In genomic region chr17:12800855-12801365, GRCh38 we compare ENCODE assay signal across 1 cellular context.
TF ChIP-seq lines count a peak whose summit lies in the region.

No MANE protein-coding gene starts in this region.

TF ChIP-seq in endothelial cell of umbilical vein, 7 proteins besides CTCF, POLR2A, EP300 and RAD21:
- no peak for TF ChIP-seq MAX (IDR thresholded peaks at IDR 0.05; ENCODE audit: insufficient read depth, insufficient read length)
- TF ChIP-seq MYC (IDR thresholded peaks at IDR 0.05; ENCODE audit: low read depth, low read length) = no peak
- no peak for TF ChIP-seq FOS (IDR thresholded peaks at IDR 0.05; ENCODE audit: borderline replicate concordance, insufficient read depth, low read length)
- no peak for TF ChIP-seq POLR2AphosphoS5 (IDR thresholded peaks at IDR 0.05; ENCODE audit: insufficient read depth, low read depth, low read length)
- TF ChIP-seq GATA2 (IDR thresholded peaks at IDR 0.05; ENCODE audit: insufficient read depth, insufficient read length, low read depth, low read length) = no peak
- TF ChIP-seq EZH2 (IDR thresholded peaks at IDR 0.05; ENCODE audit: borderline replicate concordance, low read depth, low read length, severe bottlenecking) = no peak
- TF ChIP-seq JUN (IDR thresholded peaks at IDR 0.05; ENCODE audit: borderline replicate concordance, insufficient read depth, insufficient read length, low read depth) = no peak
